22 cellular contexts compared by ENCODE assay signal in the genomic region with DNA sequence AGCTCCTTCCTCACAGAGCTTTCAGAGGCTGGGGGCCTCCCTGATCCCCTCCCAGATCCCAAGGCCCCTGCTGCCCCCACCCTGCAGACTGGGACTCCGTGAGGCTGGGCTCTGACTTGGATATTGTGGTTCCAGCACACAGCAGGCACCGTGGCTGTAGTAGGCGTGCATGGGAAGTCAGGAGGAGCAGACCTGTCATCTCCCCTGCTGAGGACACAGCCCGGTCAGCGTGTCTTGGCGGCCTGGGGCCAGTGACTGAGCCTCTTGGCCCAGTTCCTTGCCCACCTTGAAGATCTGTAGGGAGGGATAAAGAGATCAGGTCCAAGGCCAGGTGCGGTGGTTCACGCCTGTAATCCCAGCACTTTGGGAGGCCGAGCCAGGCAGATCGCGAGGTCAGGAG.
"Had no signal": no experiment of that assay in that cellular context is flagged by ENCODE, and none has a peak within 500 bp of the region (broad histone marks: within the 10 kb centered on the region; RNA-seq: fewer than 3 reads in every experiment).

No MANE protein-coding gene starts in this region.

- ATAC-seq: foreskin keratinocyte; gastroesophageal sphincter; heart left ventricle; left cardiac atrium; left lung; naive thymus-derived CD8-positive, alpha-beta T cell; psoas muscle; right cardiac atrium; stimulated activated memory B cell treated with anti-CD40 and anti-IgM and Interleukin-4, amounts not matched to agents 10 μg/mL and 1 μg/mL and 100 μg/mL, for 72 hours; upper lobe of right lung had no signal

- H3K9me3 Mint-ChIP-seq: dendritic cell treated with granulocyte-macrophage colony-stimulating factor and Interleukin-4, amounts not matched to agents 40 ng/mL and 50 ng/mL, for 4 days; naive thymus-derived CD8-positive, alpha-beta T cell; stimulated activated memory B cell treated with anti-CD40 and anti-IgM and Interleukin-4, amounts not matched to agents 10 μg/mL and 1 μg/mL and 100 μg/mL, for 72 hours; stimulated activated naive CD8-positive, alpha-beta T cell treated with anti-CD3 and anti-CD28 coated beads, Interleukin-15, Interleukin-2, amounts not matched to agents 100 ng/mL and 50 ng/mL, for 24 hours had no signal

- H2AFZ ChIP-seq: hepatocyte had no signal

- H3K79me2 ChIP-seq: hepatocyte had no signal

- H3K27me3 Mint-ChIP-seq: naive thymus-derived CD8-positive, alpha-beta T cell; stimulated activated memory B cell treated with anti-CD40 and anti-IgM and Interleukin-4, amounts not matched to agents 10 μg/mL and 1 μg/mL and 100 μg/mL, for 72 hours; stimulated activated naive CD8-positive, alpha-beta T cell treated with anti-CD3 and anti-CD28 coated beads, Interleukin-15, Interleukin-2, amounts not matched to agents 100 ng/mL and 50 ng/mL, for 24 hours had no signal

- H3K4me3 Mint-ChIP-seq: dendritic cell treated with granulocyte-macrophage colony-stimulating factor and Interleukin-4, amounts not matched to agents 40 ng/mL and 50 ng/mL, for 4 days; naive thymus-derived CD8-positive, alpha-beta T cell; stimulated activated memory B cell treated with anti-CD40 and anti-IgM and Interleukin-4, amounts not matched to agents 10 μg/mL and 1 μg/mL and 100 μg/mL, for 72 hours; stimulated activated naive CD8-positive, alpha-beta T cell treated with anti-CD3 and anti-CD28 coated beads, Interleukin-15, Interleukin-2, amounts not matched to agents 100 ng/mL and 50 ng/mL, for 24 hours had no signal

- H3K27me3 ChIP-seq: colonic mucosa, esophagus muscularis mucosa, foreskin keratinocyte, gastroesophageal sphincter, heart left ventricle, hepatocyte, left lung, spleen, suprapubic skin, transverse colon, upper lobe of right lung, vagina had no signal

- H3K9me3 ChIP-seq: colonic mucosa, esophagus muscularis mucosa, gastroesophageal sphincter, heart left ventricle, left lung, psoas muscle, spleen, suprapubic skin, transverse colon, upper lobe of right lung, vagina had no signal

- H3K4me1 ChIP-seq: colonic mucosa, gastroesophageal sphincter, left lung, upper lobe of right lung, vagina had no signal

- H3K36me3 Mint-ChIP-seq: naive thymus-derived CD8-positive, alpha-beta T cell; stimulated activated memory B cell treated with anti-CD40 and anti-IgM and Interleukin-4, amounts not matched to agents 10 μg/mL and 1 μg/mL and 100 μg/mL, for 72 hours had no signal

- H3K4me3 ChIP-seq: colonic mucosa, esophagus muscularis mucosa, gastroesophageal sphincter, heart left ventricle, hepatocyte, left lung, psoas muscle, skin epidermis, spleen, suprapubic skin, transverse colon, upper lobe of right lung, vagina had no signal

- H3K4me2 ChIP-seq: hepatocyte had no signal

- H3K27ac Mint-ChIP-seq: dendritic cell treated with granulocyte-macrophage colony-stimulating factor and Interleukin-4, amounts not matched to agents 40 ng/mL and 50 ng/mL, for 4 days; stimulated activated memory B cell treated with anti-CD40 and anti-IgM and Interleukin-4, amounts not matched to agents 10 μg/mL and 1 μg/mL and 100 μg/mL, for 72 hours; stimulated activated naive CD8-positive, alpha-beta T cell treated with anti-CD3 and anti-CD28 coated beads, Interleukin-15, Interleukin-2, amounts not matched to agents 100 ng/mL and 50 ng/mL, for 24 hours had no signal

- H3K36me3 ChIP-seq: colonic mucosa, esophagus muscularis mucosa, gastroesophageal sphincter, heart left ventricle, left lung, spleen, suprapubic skin, transverse colon, upper lobe of right lung, vagina had no signal

- DNase-seq: colonic mucosa; effector CD8-positive, alpha-beta T cell; foreskin keratinocyte; heart left ventricle; left cardiac atrium; left lung; naive thymus-derived CD8-positive, alpha-beta T cell; psoas muscle; right cardiac atrium; spleen; stimulated activated CD4-positive, alpha-beta T cell treated with anti-CD3 and anti-CD28 coated beads, Interleukin-4, amount 100 ng/mL, for 4 hours; transverse colon; upper lobe of right lung had no signal

- H3K27ac ChIP-seq: colonic mucosa, esophagus muscularis mucosa, foreskin keratinocyte, gastroesophageal sphincter, heart left ventricle, hepatocyte, left lung, psoas muscle, skin epidermis, spleen, suprapubic skin, transverse colon, upper lobe of right lung, vagina had no signal
